1 cellular context compared by ENCODE assay signal in the genomic region with DNA sequence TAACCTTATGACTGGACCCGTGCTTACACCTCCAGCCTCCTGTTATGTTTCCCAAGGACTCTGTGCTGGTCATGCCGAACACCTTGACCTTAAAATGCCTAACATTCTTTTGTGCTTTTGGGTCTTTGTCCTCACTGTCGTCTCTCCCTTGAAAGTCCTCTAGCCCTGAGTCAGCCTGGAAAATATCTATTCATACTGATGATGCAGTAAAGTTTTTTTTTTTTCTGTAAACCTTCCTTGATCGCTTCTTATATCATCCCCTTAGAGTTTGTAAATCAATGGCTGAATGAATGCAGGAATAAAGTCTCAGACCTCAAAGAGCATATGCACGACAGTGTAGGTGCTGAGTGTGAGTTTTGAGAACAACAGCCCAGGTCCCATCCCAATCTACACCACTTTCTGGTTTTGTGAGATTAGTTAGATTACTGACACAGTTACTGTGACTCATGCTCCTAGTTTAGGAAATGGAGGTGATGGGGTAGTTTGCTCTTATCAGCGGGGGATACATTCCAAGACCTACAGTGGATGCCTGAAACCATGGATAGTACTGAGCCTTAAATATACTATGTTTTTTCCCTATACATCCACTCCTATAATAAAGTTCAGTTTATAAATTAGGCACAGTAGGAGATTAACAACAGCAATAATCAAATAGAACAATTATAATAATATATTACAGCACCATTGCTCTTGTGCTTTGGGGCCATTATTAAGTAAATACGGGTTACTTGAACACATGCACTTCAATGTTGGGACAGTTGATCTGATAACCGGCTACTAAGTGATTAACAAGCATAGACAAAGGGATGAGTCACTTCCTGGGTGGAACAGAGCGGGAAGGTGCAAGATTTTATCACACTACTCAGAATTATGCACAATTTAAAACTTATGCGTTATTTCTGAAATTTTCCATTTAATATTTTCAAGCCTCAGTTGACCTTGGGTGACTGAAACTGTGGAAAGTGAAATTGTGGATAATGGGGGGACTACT.
TF ChIP-seq lines count a peak whose summit lies in the region.

No MANE protein-coding gene starts in this region.

TF ChIP-seq in K562, 482 proteins besides CTCF, POLR2A, EP300 and RAD21 (continued from another document and continues in another):
- TF ChIP-seq, protein P1, sequence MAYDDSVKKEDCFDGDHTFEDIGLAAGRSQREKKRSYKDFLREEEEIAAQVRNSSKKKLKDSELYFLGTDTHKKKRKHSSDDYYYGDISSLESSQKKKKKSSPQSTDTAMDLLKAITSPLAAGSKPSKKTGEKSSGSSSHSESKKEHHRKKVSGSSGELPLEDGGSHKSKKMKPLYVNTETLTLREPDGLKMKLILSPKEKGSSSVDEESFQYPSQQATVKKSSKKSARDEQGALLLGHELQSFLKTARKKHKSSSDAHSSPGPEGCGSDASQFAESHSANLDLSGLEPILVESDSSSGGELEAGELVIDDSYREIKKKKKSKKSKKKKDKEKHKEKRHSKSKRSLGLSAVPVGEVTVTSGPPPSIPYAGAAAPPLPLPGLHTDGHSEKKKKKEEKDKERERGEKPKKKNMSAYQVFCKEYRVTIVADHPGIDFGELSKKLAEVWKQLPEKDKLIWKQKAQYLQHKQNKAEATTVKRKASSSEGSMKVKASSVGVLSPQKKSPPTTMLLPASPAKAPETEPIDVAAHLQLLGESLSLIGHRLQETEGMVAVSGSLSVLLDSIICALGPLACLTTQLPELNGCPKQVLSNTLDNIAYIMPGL (CRISPR knock-in tag; IDR thresholded peaks at IDR 0.05) = no peak
- TF ChIP-seq ZFP1 (CRISPR knock-in tag; IDR thresholded peaks at IDR 0.05) (no peak), CBX3 (IDR thresholded peaks at IDR 0.05; ENCODE audit: borderline replicate concordance in 1 of 2, low read length in 2 of 2) (peak in 1 of 2 experiments; percentile 71; a peak in 2 of 3 replicates), ETV1 (tag; conservative IDR thresholded peaks at IDR 0.05; ENCODE audit: low read depth) (peak; percentile 91), NCOR1 (IDR thresholded peaks at IDR 0.05) (peak; percentile 71), ZNF121 (CRISPR knock-in tag; conservative IDR thresholded peaks at IDR 0.05) (no peak), TAF9B (IDR thresholded peaks at IDR 0.05; ENCODE audit: partially characterized antibody) (peak; percentile 51), NR4A1 (CRISPR knock-in tag; IDR thresholded peaks at IDR 0.05) (no peak), NR4A1 (tag; IDR thresholded peaks at IDR 0.05) (peak; percentile 65; the same call in 1 of the 2 replicates), THRB (CRISPR knock-in tag; conservative IDR thresholded peaks at IDR 0.05) (no peak), RFX5 (IDR thresholded peaks at IDR 0.05; ENCODE audit: low read depth, low read length) (no peak), HBP1 (CRISPR knock-in tag; IDR thresholded peaks at IDR 0.05) (no peak), SMAD1 (IDR thresholded peaks at IDR 0.05; ENCODE audit: low read depth, low read length, partially characterized antibody) (no peak), PTTG1 (tag; IDR thresholded peaks at IDR 0.05; ENCODE audit: low read depth) (no peak), PHF20 (IDR thresholded peaks at IDR 0.05; ENCODE audit: partially characterized antibody) (no peak), OTX1 (CRISPR knock-in tag; IDR thresholded peaks at IDR 0.05) (peak; percentile 73; the same call in 1 of the 2 replicates), ZNF707 (CRISPR knock-in tag; conservative IDR thresholded peaks at IDR 0.05) (no peak), UBTF (IDR thresholded peaks at IDR 0.05; ENCODE audit: borderline replicate concordance in 1 of 2, low read depth in 2 of 2, low read length in 2 of 2) (no peak), ELF1 (tag; IDR thresholded peaks at IDR 0.05) (peak; percentile 75), SPI1 (IDR thresholded peaks at IDR 0.05; ENCODE audit: borderline replicate concordance, low read depth, low read length) (no peak), NR2C1 (IDR thresholded peaks at IDR 0.05) (no peak), NR2C1 (tag; IDR thresholded peaks at IDR 0.05) (no peak), NR1H2 (CRISPR knock-in tag; IDR thresholded peaks at IDR 0.05) (no peak), NR2C2 (CRISPR knock-in tag; IDR thresholded peaks at IDR 0.05) (no peak), NR2C2 (tag; IDR thresholded peaks at IDR 0.05) (peak; percentile 43; the same call in 1 of the 2 replicates), SP2 (IDR thresholded peaks at IDR 0.05; ENCODE audit: extremely low read depth, low read depth, low read length, poor library complexity, severe bottlenecking) (no peak), ZNF431 (CRISPR knock-in tag; IDR thresholded peaks at IDR 0.05) (no peak), NR2F6 (CRISPR knock-in tag; IDR thresholded peaks at IDR 0.05) (no peak), YY1 (IDR thresholded peaks at IDR 0.05; ENCODE audit: borderline replicate concordance in 1 of 3, control insufficient read depth in 1 of 3, extremely low read depth in 1 of 3, insufficient read depth in 3 of 3, insufficient read length in 1 of 3, insufficient replicate concordance in 2 of 3, low read depth in 1 of 3, low read length in 2 of 3) (peak in 1 of 3 experiments; percentile 62), XRCC5 (IDR thresholded peaks at IDR 0.05; ENCODE audit: low read depth, low read length) (no peak), HNRNPH1 (optimal IDR thresholded peaks at IDR 0.05; ENCODE audit: low read depth, low read length) (no peak), ZNF134 (CRISPR knock-in tag; conservative IDR thresholded peaks at IDR 0.05) (no peak), RFX7 (CRISPR knock-in tag; IDR thresholded peaks at IDR 0.05) (no peak), CREM (IDR thresholded peaks at IDR 0.05; ENCODE audit: low read depth) (peak; percentile 64), SNAPC5 (CRISPR knock-in tag; IDR thresholded peaks at IDR 0.05) (no peak), TCFL5 (CRISPR knock-in tag; conservative IDR thresholded peaks at IDR 0.05) (0 out of 2 replicates have a peak, but pooled peaks have one; percentile 18), HMG20B (CRISPR knock-in tag; IDR thresholded peaks at IDR 0.05) (no peak), FOXK1 (CRISPR knock-in tag; IDR thresholded peaks at IDR 0.05; ENCODE audit: borderline replicate concordance) (no peak), ZBTB12 (CRISPR knock-in tag; IDR thresholded peaks at IDR 0.05) (no peak), ZNF384 (IDR thresholded peaks at IDR 0.05; ENCODE audit: low read depth, low read length) (peak; percentile 3; the same call in 1 of the 2 replicates), ZNF695 (CRISPR knock-in tag; IDR thresholded peaks at IDR 0.05) (no peak), RCOR1 (IDR thresholded peaks at IDR 0.05; ENCODE audit: borderline replicate concordance in 1 of 2, low read depth in 2 of 2, low read length in 2 of 2) (peak in 1 of 2 experiments; percentile 90; a peak in 2 of 4 replicates), MAZ (CRISPR knock-in tag; conservative IDR thresholded peaks at IDR 0.05 in 1 of 2, IDR thresholded peaks at IDR 0.05 in 1 of 2) (no peak), LCOR (CRISPR knock-in tag; IDR thresholded peaks at IDR 0.05) (peak; percentile 80)
- TF ChIP-seq, protein P2, sequence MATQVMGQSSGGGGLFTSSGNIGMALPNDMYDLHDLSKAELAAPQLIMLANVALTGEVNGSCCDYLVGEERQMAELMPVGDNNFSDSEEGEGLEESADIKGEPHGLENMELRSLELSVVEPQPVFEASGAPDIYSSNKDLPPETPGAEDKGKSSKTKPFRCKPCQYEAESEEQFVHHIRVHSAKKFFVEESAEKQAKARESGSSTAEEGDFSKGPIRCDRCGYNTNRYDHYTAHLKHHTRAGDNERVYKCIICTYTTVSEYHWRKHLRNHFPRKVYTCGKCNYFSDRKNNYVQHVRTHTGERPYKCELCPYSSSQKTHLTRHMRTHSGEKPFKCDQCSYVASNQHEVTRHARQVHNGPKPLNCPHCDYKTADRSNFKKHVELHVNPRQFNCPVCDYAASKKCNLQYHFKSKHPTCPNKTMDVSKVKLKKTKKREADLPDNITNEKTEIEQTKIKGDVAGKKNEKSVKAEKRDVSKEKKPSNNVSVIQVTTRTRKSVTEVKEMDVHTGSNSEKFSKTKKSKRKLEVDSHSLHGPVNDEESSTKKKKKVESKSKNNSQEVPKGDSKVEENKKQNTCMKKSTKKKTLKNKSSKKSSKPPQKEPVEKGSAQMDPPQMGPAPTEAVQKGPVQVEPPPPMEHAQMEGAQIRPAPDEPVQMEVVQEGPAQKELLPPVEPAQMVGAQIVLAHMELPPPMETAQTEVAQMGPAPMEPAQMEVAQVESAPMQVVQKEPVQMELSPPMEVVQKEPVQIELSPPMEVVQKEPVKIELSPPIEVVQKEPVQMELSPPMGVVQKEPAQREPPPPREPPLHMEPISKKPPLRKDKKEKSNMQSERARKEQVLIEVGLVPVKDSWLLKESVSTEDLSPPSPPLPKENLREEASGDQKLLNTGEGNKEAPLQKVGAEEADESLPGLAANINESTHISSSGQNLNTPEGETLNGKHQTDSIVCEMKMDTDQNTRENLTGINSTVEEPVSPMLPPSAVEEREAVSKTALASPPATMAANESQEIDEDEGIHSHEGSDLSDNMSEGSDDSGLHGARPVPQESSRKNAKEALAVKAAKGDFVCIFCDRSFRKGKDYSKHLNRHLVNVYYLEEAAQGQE (CRISPR knock-in tag; IDR thresholded peaks at IDR 0.05; ENCODE audit: low read depth) = no peak
- TF ChIP-seq, protein P3, sequence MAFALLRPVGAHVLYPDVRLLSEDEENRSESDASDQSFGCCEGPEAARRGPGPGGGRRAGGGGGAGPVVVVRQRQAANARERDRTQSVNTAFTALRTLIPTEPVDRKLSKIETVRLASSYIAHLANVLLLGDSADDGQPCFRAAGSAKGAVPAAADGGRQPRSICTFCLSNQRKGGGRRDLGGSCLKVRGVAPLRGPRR (CRISPR knock-in tag; IDR thresholded peaks at IDR 0.05) = no peak
- TF ChIP-seq, protein P4, sequence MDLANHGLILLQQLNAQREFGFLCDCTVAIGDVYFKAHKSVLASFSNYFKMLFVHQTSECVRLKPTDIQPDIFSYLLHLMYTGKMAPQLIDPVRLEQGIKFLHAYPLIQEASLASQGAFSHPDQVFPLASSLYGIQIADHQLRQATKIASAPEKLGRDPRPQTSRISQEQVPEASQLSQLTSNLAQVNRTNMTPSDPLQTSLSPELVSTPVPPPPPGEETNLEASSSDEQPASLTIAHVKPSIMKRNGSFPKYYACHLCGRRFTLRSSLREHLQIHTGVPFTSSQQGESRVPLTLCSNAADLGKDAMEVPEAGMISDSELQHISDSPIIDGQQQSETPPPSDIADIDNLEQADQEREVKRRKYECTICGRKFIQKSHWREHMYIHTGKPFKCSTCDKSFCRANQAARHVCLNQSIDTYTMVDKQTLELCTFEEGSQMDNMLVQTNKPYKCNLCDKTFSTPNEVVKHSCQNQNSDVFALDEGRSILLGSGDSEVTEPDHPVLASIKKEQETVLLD (IDR thresholded peaks at IDR 0.05) = peak; percentile 74; the same call in 1 of the 2 replicates
- TF ChIP-seq, protein P5, sequence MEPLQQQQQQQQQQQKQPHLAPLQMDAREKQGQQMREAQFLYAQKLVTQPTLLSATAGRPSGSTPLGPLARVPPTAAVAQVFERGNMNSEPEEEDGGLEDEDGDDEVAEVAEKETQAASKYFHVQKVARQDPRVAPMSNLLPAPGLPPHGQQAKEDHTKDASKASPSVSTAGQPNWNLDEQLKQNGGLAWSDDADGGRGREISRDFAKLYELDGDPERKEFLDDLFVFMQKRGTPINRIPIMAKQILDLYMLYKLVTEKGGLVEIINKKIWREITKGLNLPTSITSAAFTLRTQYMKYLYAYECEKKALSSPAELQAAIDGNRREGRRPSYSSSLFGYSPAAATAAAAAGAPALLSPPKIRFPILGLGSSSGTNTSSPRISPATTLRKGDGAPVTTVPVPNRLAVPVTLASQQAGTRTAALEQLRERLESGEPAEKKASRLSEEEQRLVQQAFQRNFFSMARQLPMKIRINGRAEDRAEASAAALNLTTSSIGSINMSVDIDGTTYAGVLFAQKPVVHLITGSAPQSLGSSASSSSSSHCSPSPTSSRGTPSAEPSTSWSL (CRISPR knock-in tag; IDR thresholded peaks at IDR 0.05; ENCODE audit: borderline replicate concordance) = no peak
